Comparison of ENCODE assay signal across 12 cellular contexts in genomic region chr3:189631373-189631408, GRCh38. TPM values are rescaled to one million over a fixed set of nuclear protein-coding genes. Genes with fewer than 3 reads are reported as not detected.
DNase-seq lines count a peak whose midpoint lies in the region; ATAC-seq, FAIRE-seq and TF ChIP-seq lines count a peak whose summit lies in the region.
"Had no signal": no experiment of that assay in that cellular context is flagged by ENCODE, and none has a peak within 500 bp of the region (broad histone marks: within the 10 kb centered on the region; RNA-seq: fewer than 3 reads in every experiment).

TP63 (plus strand) TSS chr3:189631389; CDS start chr3:189631516, 127 bp downstream.

- in situ Hi-C loops in G401 (cut with HindIII; ENCODE audit: low sequenced_read_pairs), result no loop called here
- in situ Hi-C loops in ACHN (cut with HindIII; ENCODE audit: low pct_ligation_motif_present, low pct_unique_long_range_greater_than_20kb, low sequenced_read_pairs), result no loop called here

- H3K4me3 ChIP-seq in A549, result peak within 1 kb of the TSS; percentile 41
- H3K4me3 ChIP-seq: pancreas, thoracic aorta had no signal

- no peaks in the 10 kb centered on the region for H3K27me3 Mint-ChIP-seq in activated T-helper 17 cell treated with anti-CD3 and anti-CD28 coated beads, Interleukin-2, amount 50 U/mL, for 72 hours
- H3K27me3 Mint-ChIP-seq in mesothelial cell of epicardium (ENCODE audit: low read depth), result no peaks in the 10 kb centered on the region

- H3K9me3 Mint-ChIP-seq in activated T-helper 17 cell treated with anti-CD3 and anti-CD28 coated beads, Interleukin-2, amount 50 U/mL, for 72 hours, result no peaks in the 10 kb centered on the region
- H3K9me3 Mint-ChIP-seq in mesothelial cell of epicardium, result no peaks in the 10 kb centered on the region

- H3K4me2 ChIP-seq in A549, result peak within 1 kb of the TSS; percentile 74

- CTCF ChIA-PET in A549 (lab: Yijun Ruan, JAX), result no interaction called here

- FAIRE-seq in A549 (lab: Jason Lieb, UNC), result no peak

- no peak for TF ChIP-seq EP300 in A549 (IDR thresholded peaks at IDR 0.05)

- POLR2A ChIA-PET in A549 (lab: Yijun Ruan, JAX), result interaction anchor here (0.6 to 1.9 kb wide), 6 partner anchors 37 to 307 kb away, joined by 3 to 8 read pairs (median 4); no protein-coding TSS in a partner anchor

- peaks cover 12% of the 10 kb centered on the region for H3K4me1 ChIP-seq in A549

- H3K4me3 Mint-ChIP-seq in activated T-helper 17 cell treated with anti-CD3 and anti-CD28 coated beads, Interleukin-2, amount 50 U/mL, for 72 hours, result peak within 1 kb of the TSS; percentile 58
- H3K4me3 Mint-ChIP-seq in mesothelial cell of epicardium, result no peak within 1 kb of the TSS

- no peaks in the 10 kb centered on the region for H3K36me3 Mint-ChIP-seq in activated T-helper 17 cell treated with anti-CD3 and anti-CD28 coated beads, Interleukin-2, amount 50 U/mL, for 72 hours (ENCODE audit: low read depth)
- H3K36me3 Mint-ChIP-seq in mesothelial cell of epicardium, result no peaks in the 10 kb centered on the region

- ATAC-seq in A549, result no peak
- ATAC-seq in GM18517 (IDR thresholded peaks at IDR 0.05; ENCODE audit: unreplicated experiment), result peak; percentile 19
- ATAC-seq in activated T-helper 17 cell treated with anti-CD3 and anti-CD28 coated beads, Interleukin-2, amount 50 U/mL, for 72 hours (replicated peaks), result no peak
- ATAC-seq in HG03095 (IDR thresholded peaks at IDR 0.05; ENCODE audit: unreplicated experiment), result no peak

- TF ChIP-seq RAD21 in A549 (conservative IDR thresholded peaks at IDR 0.05 in 1 of 2, IDR thresholded peaks at IDR 0.05 in 1 of 2), result no peak

- H3K27ac Mint-ChIP-seq in activated T-helper 17 cell treated with anti-CD3 and anti-CD28 coated beads, Interleukin-2, amount 50 U/mL, for 72 hours, result peak within 1 kb of the TSS; percentile 67
- H3K27ac Mint-ChIP-seq in mesothelial cell of epicardium, result no peak within 1 kb of the TSS

- H3K27ac ChIP-seq in A549, result peak within 1 kb of the TSS; percentile 65 to 80
- H3K27ac ChIP-seq: C4-2B, pancreas, thoracic aorta had no signal

- H3K9me3 ChIP-seq in A549, result no peaks in the 10 kb centered on the region
- H3K9me3 ChIP-seq: pancreas, thoracic aorta had no signal

- DNase-seq in A549 (ENCODE audit: low read depth in 1 of 2, low spot score in 1 of 2) (no peak), mesothelial cell of epicardium (ENCODE audit: low spot score in 2 of 2, unreplicated experiment in 2 of 2) (no peak), cerebellar cortex (ENCODE audit: low spot score) (no peak), G401 (ENCODE audit: low spot score) (no peak), ACHN (no peak)
- DNase-seq: left colon, pancreas had no signal

- no peak for TF ChIP-seq POLR2A in A549 (IDR thresholded peaks at IDR 0.05; ENCODE audit: low read length)

- peaks cover 11% of the 10 kb centered on the region for H3K4me1 Mint-ChIP-seq in activated T-helper 17 cell treated with anti-CD3 and anti-CD28 coated beads, Interleukin-2, amount 50 U/mL, for 72 hours
- H3K4me1 Mint-ChIP-seq in mesothelial cell of epicardium, result no peaks in the 10 kb centered on the region

- TF ChIP-seq CTCF in A549 (IDR thresholded peaks at IDR 0.05) (no peak), mesothelial cell of epicardium (IDR thresholded peaks at IDR 0.05; ENCODE audit: unreplicated experiment) (no peak)

TF ChIP-seq in A549, 52 proteins besides CTCF, POLR2A, EP300 and RAD21:
- TF ChIP-seq HDAC2 (IDR thresholded peaks at IDR 0.05), result no peak
- TF ChIP-seq EHMT2 (IDR thresholded peaks at IDR 0.05; ENCODE audit: low read depth), result no peak
- TF ChIP-seq ZSCAN20 (CRISPR knock-in tag; IDR thresholded peaks at IDR 0.05), result no peak
- TF ChIP-seq PBX3 (IDR thresholded peaks at IDR 0.05), result no peak
- TF ChIP-seq CBX8 (IDR thresholded peaks at IDR 0.05), result no peak
- no peak for TF ChIP-seq RARB (CRISPR knock-in tag; IDR thresholded peaks at IDR 0.05)
- no peak for TF ChIP-seq FOSB (CRISPR knock-in tag; IDR thresholded peaks at IDR 0.05)
- no peak for TF ChIP-seq HEYL (CRISPR knock-in tag; IDR thresholded peaks at IDR 0.05)
- no peak for TF ChIP-seq KDM5A (IDR thresholded peaks at IDR 0.05)
- TF ChIP-seq ZFP36 (IDR thresholded peaks at IDR 0.05; ENCODE audit: borderline replicate concordance, partially characterized antibody), result no peak
- no peak for TF ChIP-seq ELK1 (IDR thresholded peaks at IDR 0.05; ENCODE audit: low read depth, low read length)
- no peak for TF ChIP-seq TP53 (CRISPR knock-in tag; IDR thresholded peaks at IDR 0.05)
- no peak for TF ChIP-seq SREBF2 (IDR thresholded peaks at IDR 0.05)
- TF ChIP-seq CHD2 (IDR thresholded peaks at IDR 0.05; ENCODE audit: low read length, partially characterized antibody), result no peak
- TF ChIP-seq, protein P1, sequence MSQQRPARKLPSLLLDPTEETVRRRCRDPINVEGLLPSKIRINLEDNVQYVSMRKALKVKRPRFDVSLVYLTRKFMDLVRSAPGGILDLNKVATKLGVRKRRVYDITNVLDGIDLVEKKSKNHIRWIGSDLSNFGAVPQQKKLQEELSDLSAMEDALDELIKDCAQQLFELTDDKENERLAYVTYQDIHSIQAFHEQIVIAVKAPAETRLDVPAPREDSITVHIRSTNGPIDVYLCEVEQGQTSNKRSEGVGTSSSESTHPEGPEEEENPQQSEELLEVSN (IDR thresholded peaks at IDR 0.05; ENCODE audit: borderline replicate concordance, low read depth), result no peak
- no peak for TF ChIP-seq CHD4 (IDR thresholded peaks at IDR 0.05; ENCODE audit: borderline replicate concordance)
- no peak for TF ChIP-seq ZC3H11A (IDR thresholded peaks at IDR 0.05)
- no peak for TF ChIP-seq GATA3 (IDR thresholded peaks at IDR 0.05; ENCODE audit: borderline replicate concordance)

RNA-seq across cellular contexts. Expression of gene TP63, which starts in this region (rescaled TPM):
- polyA plus RNA-seq in A549 (2011; rRNA removed), result 5.4 and 7.6 TPM in 2 replicates
- polyA plus RNA-seq in A549 (2012; cell fraction: cytosol; rRNA removed), result 1.9 and 2.3 TPM in 2 replicates
- polyA plus RNA-seq in A549 (2012; cell fraction: nucleus; rRNA removed), result 3.9 and 4.4 TPM in 2 replicates
- 0.97 to 2.1 TPM (median 1.5 TPM) in 3 replicates for polyA plus RNA-seq in A549 (2017; fragmentation: RNase III; extraction: RNeasy Plus Mini Kit Qiagen cat#74134 plus additional on column Dnase treatment)
- polyA minus RNA-seq in A549 (2011; rRNA and poly(A)+ RNA removed), result 19.3 and 21.4 TPM in 2 replicates
- under 1 TPM; 0.76 to 0.98 TPM for total RNA-seq in activated T-helper 17 cell treated with anti-CD3 and anti-CD28 coated beads, Interleukin-2, amount 50 U/mL, for 72 hours
- total RNA-seq in mesothelial cell of epicardium, result 25.5 to 28.6 TPM (median 25.9 TPM) in 3 replicates
- not detected in 2 replicates for total RNA-seq in G401 (2014; rRNA removed; shearing (Covaris generic))

Comparison
In these comparisons a context has a peak if more than half of its experiments do, and no peak if none do; other contexts are left out.
1. RNA of gene TP63 (total RNA-seq): 25.5 to 28.6 TPM in mesothelial cell of epicardium; 0.76 to 0.98 TPM in activated T-helper 17 cell treated with anti-CD3 and anti-CD28 coated beads, Interleukin-2, amount 50 U/mL, for 72 hours and not detected in G401; every median in the first group is over 10 times any median in the second.